In the genomic region with DNA sequence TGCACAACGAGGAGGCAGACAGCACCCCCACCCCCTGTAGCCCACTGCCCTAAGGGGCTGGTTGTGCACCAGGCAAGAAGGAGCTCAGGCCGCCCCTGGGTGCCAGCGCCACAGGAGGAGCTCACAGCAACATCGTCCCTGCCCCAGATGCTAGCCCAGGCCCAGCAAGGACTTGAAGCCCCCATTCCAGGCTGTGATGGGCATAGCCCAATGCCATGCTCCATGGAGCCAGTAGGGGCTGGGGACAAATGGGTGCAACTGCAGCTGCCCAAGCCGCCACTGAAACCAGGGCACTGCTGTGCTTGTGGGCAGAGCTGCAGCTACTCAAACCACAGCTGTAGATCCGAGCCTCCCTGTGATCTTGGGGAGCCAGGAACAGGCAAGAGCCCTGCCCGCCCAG, we compare ENCODE assay signal across 7 cellular contexts.
"Had no signal": no experiment of that assay in that cellular context is flagged by ENCODE, and none has a peak within 500 bp of the region (broad histone marks: within the 10 kb centered on the region; RNA-seq: fewer than 3 reads in every experiment).

No MANE protein-coding gene starts in this region.

- DNase-seq: HFFc6 had no signal

- H3K4me1 Mint-ChIP-seq: GM23338, IgD-negative memory B cell had no signal

- H3K4me3 Mint-ChIP-seq: GM23338, HFFc6, IgD-negative memory B cell had no signal

- H3K9me3 ChIP-seq: HAP-1 had no signal

- H3K27me3 Mint-ChIP-seq: IgD-negative memory B cell had no signal

- H3K4me1 ChIP-seq: HAP-1 had no signal

- H3K4me3 ChIP-seq: GM23338, HAP-1 had no signal

- H3K36me3 ChIP-seq: HAP-1 had no signal

- H3K27ac Mint-ChIP-seq: GM23338, HFFc6, IgD-negative memory B cell had no signal

- H3K9me3 Mint-ChIP-seq: HFFc6 had no signal

- ATAC-seq: GM23338, HCT116, HepG2 had no signal

- H3K27ac ChIP-seq: HL-60 had no signal
